ENCODE assay signal across 19 cellular contexts in genomic region chr21:41917531-41917930, GRCh38.
"Had no signal": no experiment of that assay in that cellular context is flagged by ENCODE, and none has a peak within 500 bp of the region (broad histone marks: within the 10 kb centered on the region; RNA-seq: fewer than 3 reads in every experiment).

No MANE protein-coding gene starts in this region.

- H3K27me3 ChIP-seq: SJSA1 had no signal

- DNase-seq: KBM-7, MV-4-11, NCI-H1048, NCI-H1105, NCI-H1417, NCI-H1436 treated with DMSO at 0.1 percent for 48 hours, NCI-H1694, NCI-H187 treated with DMSO at 0.1 percent for 48 hours, NCI-H2029 treated with DMSO at 0.1 percent for 48 hours, NCI-H2171 treated with DMSO at 0.1 percent for 48 hours, NCI-H345, NCI-H524, NCI-H526 treated with DMSO at 0.1 percent for 48 hours, NCI-H748 treated with DMSO at 0.1 percent for 48 hours, Right ventricle myocardium superior, RPMI8226, SIG-M5 had no signal

- H3K4me3 ChIP-seq: SJSA1, SK-N-MC had no signal

- H3K27ac ChIP-seq: SJSA1, SK-N-MC had no signal

- H3K9me3 ChIP-seq: SJSA1 had no signal

- H3K4me1 ChIP-seq: SJSA1 had no signal
